Comparison of ENCODE assay signal across 1 cellular context in genomic region chr2:151975460-151976414, GRCh38.
TF ChIP-seq lines count a peak whose summit lies in the region.

No MANE protein-coding gene starts in this region.

TF ChIP-seq in HepG2, 621 proteins besides CTCF, POLR2A, EP300 and RAD21 (continued from another document and continues in another):
- TF ChIP-seq, protein P1, sequence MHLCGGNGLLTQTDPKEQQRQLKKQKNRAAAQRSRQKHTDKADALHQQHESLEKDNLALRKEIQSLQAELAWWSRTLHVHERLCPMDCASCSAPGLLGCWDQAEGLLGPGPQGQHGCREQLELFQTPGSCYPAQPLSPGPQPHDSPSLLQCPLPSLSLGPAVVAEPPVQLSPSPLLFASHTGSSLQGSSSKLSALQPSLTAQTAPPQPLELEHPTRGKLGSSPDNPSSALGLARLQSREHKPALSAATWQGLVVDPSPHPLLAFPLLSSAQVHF (CRISPR knock-in tag; IDR thresholded peaks at IDR 0.05), result no peak; the same call in 1 of the 2 replicates
- 0 out of 2 replicates have a peak, but pooled peaks have one; percentile 26 for TF ChIP-seq CSRNP1 (CRISPR knock-in tag; IDR thresholded peaks at IDR 0.05)
- no peak for TF ChIP-seq ZNF660 (CRISPR knock-in tag; IDR thresholded peaks at IDR 0.05; ENCODE audit: borderline replicate concordance, low read depth)
- TF ChIP-seq TFE3 (CRISPR knock-in tag; IDR thresholded peaks at IDR 0.05), result 0 out of 2 replicates have a peak, but pooled peaks have one; percentile 45
- TF ChIP-seq, protein P2, sequence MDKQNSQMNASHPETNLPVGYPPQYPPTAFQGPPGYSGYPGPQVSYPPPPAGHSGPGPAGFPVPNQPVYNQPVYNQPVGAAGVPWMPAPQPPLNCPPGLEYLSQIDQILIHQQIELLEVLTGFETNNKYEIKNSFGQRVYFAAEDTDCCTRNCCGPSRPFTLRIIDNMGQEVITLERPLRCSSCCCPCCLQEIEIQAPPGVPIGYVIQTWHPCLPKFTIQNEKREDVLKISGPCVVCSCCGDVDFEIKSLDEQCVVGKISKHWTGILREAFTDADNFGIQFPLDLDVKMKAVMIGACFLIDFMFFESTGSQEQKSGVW (CRISPR knock-in tag; IDR thresholded peaks at IDR 0.05; ENCODE audit: borderline replicate concordance), result no peak
- TF ChIP-seq ZNF263 (CRISPR knock-in tag; IDR thresholded peaks at IDR 0.05), result peak; percentile 87
- no peak for TF ChIP-seq ZNF761 (CRISPR knock-in tag; conservative IDR thresholded peaks at IDR 0.05)
- 0 out of 2 replicates have a peak, but pooled peaks have one; percentile 47 for TF ChIP-seq HOXA3 (CRISPR knock-in tag; IDR thresholded peaks at IDR 0.05)
- TF ChIP-seq KDM5B (CRISPR knock-in tag; IDR thresholded peaks at IDR 0.05; ENCODE audit: borderline replicate concordance), result peak; percentile 33; the same call in 1 of the 2 replicates
- no peak for TF ChIP-seq KMT2A (CRISPR knock-in tag; IDR thresholded peaks at IDR 0.05)
- TF ChIP-seq HNF1A (IDR thresholded peaks at IDR 0.05; ENCODE audit: low read depth), result peak; percentile 72; the same call in 1 of the 2 replicates
- TF ChIP-seq HNF1A (CRISPR knock-in tag; IDR thresholded peaks at IDR 0.05; ENCODE audit: borderline replicate concordance), result peak; percentile 77; the same call in 1 of the 2 replicates
- TF ChIP-seq SIN3A (IDR thresholded peaks at IDR 0.05; ENCODE audit: borderline replicate concordance, low read depth, low read length), result 0 out of 2 replicates have a peak, but pooled peaks have one; percentile 33
- TF ChIP-seq ZFX (CRISPR knock-in tag; IDR thresholded peaks at IDR 0.05; ENCODE audit: low read depth), result peak; percentile 31; the same call in 1 of the 2 replicates
- no peak for TF ChIP-seq RFX5 (IDR thresholded peaks at IDR 0.05; ENCODE audit: low read depth, low read length)
- no peak for TF ChIP-seq HBP1 (CRISPR knock-in tag; IDR thresholded peaks at IDR 0.05; ENCODE audit: low read depth)
- peak; percentile 67; the same call in 1 of the 2 replicates for TF ChIP-seq TCF7L2 (IDR thresholded peaks at IDR 0.05; ENCODE audit: low read depth, low read length)
- TF ChIP-seq ZSCAN31 (CRISPR knock-in tag; IDR thresholded peaks at IDR 0.05; ENCODE audit: low read depth), result 0 out of 2 replicates have a peak, but pooled peaks have one; percentile 50
- TF ChIP-seq PHF8 (CRISPR knock-in tag; IDR thresholded peaks at IDR 0.05), result peak; percentile 17; the same call in 1 of the 2 replicates
- 0 out of 2 replicates have a peak, but pooled peaks have one; percentile 40 for TF ChIP-seq HNRNPUL1 (IDR thresholded peaks at IDR 0.05; ENCODE audit: low read depth, low read length)
- peak; percentile 51 for TF ChIP-seq ZNF777 (CRISPR knock-in tag; IDR thresholded peaks at IDR 0.05)
- TF ChIP-seq SAP130 (CRISPR knock-in tag; IDR thresholded peaks at IDR 0.05; ENCODE audit: low read depth), result peak; percentile 42
- peak; percentile 48 for TF ChIP-seq HNF4A (CRISPR knock-in tag; IDR thresholded peaks at IDR 0.05)
- no peak for TF ChIP-seq NFKBIZ (CRISPR knock-in tag; IDR thresholded peaks at IDR 0.05)
- 0 out of 2 replicates have a peak, but pooled peaks have one; percentile 28 for TF ChIP-seq NR2C2 (CRISPR knock-in tag; IDR thresholded peaks at IDR 0.05; ENCODE audit: borderline replicate concordance)
- TF ChIP-seq ZNF367 (CRISPR knock-in tag; IDR thresholded peaks at IDR 0.05; ENCODE audit: borderline replicate concordance), result no peak
- TF ChIP-seq ZFP91 (CRISPR knock-in tag; IDR thresholded peaks at IDR 0.05; ENCODE audit: borderline replicate concordance), result 0 out of 2 replicates have a peak, but pooled peaks have one; percentile 26
- no peak for TF ChIP-seq ZNF124 (CRISPR knock-in tag; IDR thresholded peaks at IDR 0.05)
- TF ChIP-seq ZBTB7B (CRISPR knock-in tag; IDR thresholded peaks at IDR 0.05), result 0 out of 2 replicates have a peak, but pooled peaks have one; percentile 12
- no peak for TF ChIP-seq NKX3-1 (CRISPR knock-in tag; IDR thresholded peaks at IDR 0.05)
- no peak for TF ChIP-seq NFYC (CRISPR knock-in tag; IDR thresholded peaks at IDR 0.05)
- TF ChIP-seq, protein P3, sequence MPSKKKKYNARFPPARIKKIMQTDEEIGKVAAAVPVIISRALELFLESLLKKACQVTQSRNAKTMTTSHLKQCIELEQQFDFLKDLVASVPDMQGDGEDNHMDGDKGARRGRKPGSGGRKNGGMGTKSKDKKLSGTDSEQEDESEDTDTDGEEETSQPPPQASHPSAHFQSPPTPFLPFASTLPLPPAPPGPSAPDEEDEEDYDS (CRISPR knock-in tag; IDR thresholded peaks at IDR 0.05), result 0 out of 2 replicates have a peak, but pooled peaks have one; percentile 14
- TF ChIP-seq, protein P4, sequence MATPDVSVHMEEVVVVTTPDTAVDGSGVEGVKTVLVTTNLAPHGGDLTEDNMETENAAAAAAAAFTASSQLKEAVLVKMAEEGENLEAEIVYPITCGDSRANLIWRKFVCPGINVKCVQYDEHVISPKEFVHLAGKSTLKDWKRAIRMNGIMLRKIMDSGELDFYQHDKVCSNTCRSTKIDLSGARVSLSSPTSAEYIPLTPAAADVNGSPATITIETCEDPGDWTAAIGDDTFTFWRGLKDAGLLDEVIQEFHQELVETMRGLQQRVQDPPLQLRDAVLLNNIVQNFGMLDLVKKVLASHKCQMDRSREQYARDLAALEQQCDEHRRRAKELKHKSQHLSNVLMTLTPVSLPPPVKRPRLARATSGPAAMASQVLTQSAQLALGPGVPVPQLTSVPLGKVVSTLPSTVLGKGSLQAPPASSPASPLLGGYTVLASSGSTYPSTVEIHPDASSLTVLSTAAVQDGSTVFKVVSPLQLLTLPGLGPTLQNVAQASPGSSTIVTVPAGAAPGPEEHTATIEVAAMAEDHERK (CRISPR knock-in tag; IDR thresholded peaks at IDR 0.05; ENCODE audit: low read depth), result no peak
- 0 out of 2 replicates have a peak, but pooled peaks have one; percentile 46 for TF ChIP-seq EHMT2 (IDR thresholded peaks at IDR 0.05; ENCODE audit: borderline replicate concordance, low read depth, low read length)
- TF ChIP-seq TAF1 (CRISPR knock-in tag; IDR thresholded peaks at IDR 0.05), result no peak
- no peak for TF ChIP-seq SYNCRIP (IDR thresholded peaks at IDR 0.05; ENCODE audit: insufficient read depth, low read depth, low read length)
- TF ChIP-seq, protein P5, sequence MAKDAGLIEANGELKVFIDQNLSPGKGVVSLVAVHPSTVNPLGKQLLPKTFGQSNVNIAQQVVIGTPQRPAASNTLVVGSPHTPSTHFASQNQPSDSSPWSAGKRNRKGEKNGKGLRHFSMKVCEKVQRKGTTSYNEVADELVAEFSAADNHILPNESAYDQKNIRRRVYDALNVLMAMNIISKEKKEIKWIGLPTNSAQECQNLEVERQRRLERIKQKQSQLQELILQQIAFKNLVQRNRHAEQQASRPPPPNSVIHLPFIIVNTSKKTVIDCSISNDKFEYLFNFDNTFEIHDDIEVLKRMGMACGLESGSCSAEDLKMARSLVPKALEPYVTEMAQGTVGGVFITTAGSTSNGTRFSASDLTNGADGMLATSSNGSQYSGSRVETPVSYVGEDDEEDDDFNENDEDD (CRISPR knock-in tag; IDR thresholded peaks at IDR 0.05; ENCODE audit: borderline replicate concordance), result peak; percentile 87; the same call in 1 of the 2 replicates
- TF ChIP-seq, protein P6, sequence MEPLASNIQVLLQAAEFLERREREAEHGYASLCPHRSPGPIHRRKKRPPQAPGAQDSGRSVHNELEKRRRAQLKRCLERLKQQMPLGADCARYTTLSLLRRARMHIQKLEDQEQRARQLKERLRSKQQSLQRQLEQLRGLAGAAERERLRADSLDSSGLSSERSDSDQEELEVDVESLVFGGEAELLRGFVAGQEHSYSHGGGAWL (CRISPR knock-in tag; IDR thresholded peaks at IDR 0.05), result 0 out of 2 replicates have a peak, but pooled peaks have one; percentile 2
